Comparison of ENCODE assay signal across 9 cellular contexts in the genomic region with DNA sequence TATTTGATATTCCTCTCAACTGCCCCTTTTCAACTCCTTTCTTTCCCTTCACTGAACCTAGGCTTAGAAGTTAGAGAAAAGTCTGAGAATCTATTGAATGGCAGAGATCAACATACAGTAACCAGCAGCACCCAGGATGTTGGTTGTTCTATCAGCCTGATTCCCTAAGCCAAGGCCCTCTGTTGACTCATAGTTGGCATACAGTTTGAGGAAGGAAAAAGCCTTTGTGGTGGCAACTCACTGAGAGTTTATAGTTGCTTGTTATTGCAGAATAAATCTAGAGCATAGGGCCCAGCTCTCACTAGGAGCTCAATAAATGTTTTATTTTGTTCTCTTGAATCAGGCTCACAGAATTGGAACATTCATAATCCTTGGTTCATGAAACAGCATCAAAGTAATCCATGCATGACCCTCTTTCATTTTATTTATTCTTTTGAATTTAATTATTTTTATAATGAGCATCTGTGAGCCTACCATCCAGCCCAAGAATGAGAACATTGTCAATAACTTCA.
A peak's percentile ranks its signal among the peaks of the same experiment; 100 is the strongest.
DNase-seq lines count a peak whose midpoint lies in the region; ATAC-seq, FAIRE-seq and TF ChIP-seq lines count a peak whose summit lies in the region.
"Had no signal": no experiment of that assay in that cellular context is flagged by ENCODE, and none has a peak within 500 bp of the region (broad histone marks: within the 10 kb centered on the region; RNA-seq: fewer than 3 reads in every experiment).

No MANE protein-coding gene starts in this region.

- H3K27ac ChIP-seq in liver (ENCODE audit: low read depth in 1 of 2, low read length in 2 of 2) (no peak overlapping the region), HepG2 (ENCODE audit: extremely low read length, insufficient read depth, low read length) (no peak overlapping the region), psoas muscle (no peak overlapping the region)
- H3K27ac ChIP-seq: BLaER1 had no signal

- POLR2A ChIA-PET in HepG2 (lab: Yijun Ruan, JAX) = no interaction called here

- no peaks in the 10 kb centered on the region for H3K79me2 ChIP-seq in HepG2 (ENCODE audit: insufficient read depth, low read length)

- DNase-seq in HepG2 (ENCODE audit: low spot score) (no peak), SIG-M5 treated with dmso at 0.1 percent for 504 hours (lab: John Stamatoyannopoulos, UW; ENCODE audit: unreplicated experiment) (peak; percentile 77), glomerular visceral epithelial cell (ENCODE audit: extremely low spot score) (peak; percentile 52), psoas muscle (no peak), retina (no peak), DMS114 treated with DMSO at 0.1 percent for 48 hours (lab: John Stamatoyannopoulos, UW; ENCODE audit: unreplicated experiment) (no peak)

- no peak for TF ChIP-seq EP300 in HepG2 (IDR thresholded peaks at IDR 0.05; ENCODE audit: low read depth in 2 of 2, low read length in 2 of 2)
- TF ChIP-seq EP300 in HepG2 (CRISPR knock-in tag; IDR thresholded peaks at IDR 0.05; ENCODE audit: borderline replicate concordance) = no peak

- TF ChIP-seq RAD21 in liver (IDR thresholded peaks at IDR 0.05) (no peak), HepG2 (CRISPR knock-in tag; IDR thresholded peaks at IDR 0.05) (no peak)

- no peak overlapping the region for H3K4me2 ChIP-seq in HepG2 (ENCODE audit: low read depth, low read length)
- H3K4me2 ChIP-seq: BLaER1 had no signal

- FAIRE-seq in HepG2 (lab: Jason Lieb, UNC) = no peak

- no peak for ATAC-seq in HepG2
- no peak for ATAC-seq in GM19452 (IDR thresholded peaks at IDR 0.05; ENCODE audit: unreplicated experiment)
- no peak for ATAC-seq in psoas muscle

- peaks cover 0 to 2% (median 0%) of the 10 kb centered on the region in 4 donors for H3K4me1 ChIP-seq in liver (ENCODE audit: control insufficient read depth in 4 of 4, insufficient read depth in 4 of 4, low read length in 3 of 4)
- peaks cover 34% of the 10 kb centered on the region for H3K4me1 ChIP-seq in HepG2 (ENCODE audit: insufficient read depth, low read length)
- no peaks in the 10 kb centered on the region for H3K4me1 ChIP-seq in psoas muscle

- H3K27me3 ChIP-seq in liver (ENCODE audit: control insufficient read depth in 4 of 4, insufficient read depth in 4 of 4, low read length in 3 of 4) = no peaks in the 10 kb centered on the region
- H3K27me3 ChIP-seq in HepG2 (ENCODE audit: control insufficient read depth in 1 of 2, insufficient read depth in 2 of 2, low read length in 2 of 2) = no peaks in the 10 kb centered on the region
- H3K27me3 ChIP-seq in psoas muscle (ENCODE audit: insufficient read depth in 3 of 3, low read length in 2 of 3) = no peaks in the 10 kb centered on the region
- H3K27me3 ChIP-seq: BLaER1 had no signal

- H3K9ac ChIP-seq in liver (ENCODE audit: low read depth in 1 of 2, low read length in 2 of 2) = no peak overlapping the region
- H3K9ac ChIP-seq in HepG2 (ENCODE audit: insufficient read depth, low read depth, low read length) = no peak overlapping the region
- H3K9ac ChIP-seq: BLaER1 had no signal

- BruUV-seq in HepG2 (replicated peaks; lab: Mats Ljungman, UMichigan) = no TSS peak

- H3K36me3 ChIP-seq in liver (ENCODE audit: control insufficient read depth in 4 of 4, insufficient read depth in 3 of 4, low read depth in 1 of 4, low read length in 3 of 4) (no peaks in the 10 kb centered on the region), HepG2 (replicated peaks in 1 of 2; ENCODE audit: control insufficient read depth in 1 of 2, insufficient read depth in 2 of 2, low read length in 2 of 2) (no peaks in the 10 kb centered on the region), psoas muscle (ENCODE audit: insufficient read depth in 1 of 2, low read depth in 1 of 2) (no peaks in the 10 kb centered on the region)
- H3K36me3 ChIP-seq: BLaER1 had no signal

- intact Hi-C loops in HepG2 (cut with micrococcal nuclease; ENCODE audit: unreplicated experiment) (no loop called here), psoas muscle (cut with DNase I) (no loop called here)

- no peak for TF ChIP-seq CTCF in liver (IDR thresholded peaks at IDR 0.05; ENCODE audit: low read depth, low read length, missing input control)
- no peak for TF ChIP-seq CTCF in HepG2 (CRISPR knock-in tag; IDR thresholded peaks at IDR 0.05)
- TF ChIP-seq CTCF in psoas muscle (IDR thresholded peaks at IDR 0.05) = no peak

- no peaks in the 10 kb centered on the region for H4K20me1 ChIP-seq in HepG2 (ENCODE audit: insufficient read depth, low read length)
- H4K20me1 ChIP-seq: BLaER1 had no signal

- H3K9me3 ChIP-seq in liver (ENCODE audit: control insufficient read depth in 4 of 4, low read length in 3 of 4) (no peaks in the 10 kb centered on the region), HepG2 (ENCODE audit: low read length) (no peaks in the 10 kb centered on the region), psoas muscle (no peaks in the 10 kb centered on the region)
- H3K9me3 ChIP-seq: BLaER1 had no signal

- H2AFZ ChIP-seq in HepG2 (ENCODE audit: low read length) = no peak overlapping the region

- in situ Hi-C loops in HepG2 (cut with HindIII; ENCODE audit: extremely low pct_ligation_motif_present, low pct_unique_long_range_greater_than_20kb) = no loop called here

- H3K4me3 ChIP-seq in liver (ENCODE audit: low read depth in 1 of 3, low read length in 3 of 3) (no peak overlapping the region), HepG2 (replicated peaks in 1 of 3; ENCODE audit: insufficient read depth in 1 of 3, low read depth in 2 of 3, low read length in 3 of 3) (no peak overlapping the region), psoas muscle (no peak overlapping the region)
- H3K4me3 ChIP-seq: BLaER1 had no signal

- CTCF ChIA-PET in HepG2 (lab: Yijun Ruan, JAX; ENCODE audit: low intra/inter-chr PET ratio, low total read pairs) = no interaction called here

- TF ChIP-seq POLR2A in HepG2 (IDR thresholded peaks at IDR 0.05; ENCODE audit: insufficient read depth in 1 of 2, low read depth in 2 of 2, low read length in 2 of 2) = no peak

TF ChIP-seq in liver, 16 proteins besides CTCF, POLR2A, EP300 and RAD21:
- TF ChIP-seq RXRA (IDR thresholded peaks at IDR 0.05) (peak in 1 of 2 donors; percentile 8), GABPA (IDR thresholded peaks at IDR 0.05 in 1 of 2, conservative IDR thresholded peaks at IDR 0.05 in 1 of 2) (no peak), JUND (IDR thresholded peaks at IDR 0.05) (peak; percentile 18 to 25), FOXA2 (IDR thresholded peaks at IDR 0.05) (no peak), EGR1 (IDR thresholded peaks at IDR 0.05; ENCODE audit: low read depth in 2 of 2) (no peak), HNF4G (IDR thresholded peaks at IDR 0.05) (no peak), SP1 (IDR thresholded peaks at IDR 0.05) (no peak), HNF4A (conservative IDR thresholded peaks at IDR 0.05) (no peak)
- TF ChIP-seq, protein P1, sequence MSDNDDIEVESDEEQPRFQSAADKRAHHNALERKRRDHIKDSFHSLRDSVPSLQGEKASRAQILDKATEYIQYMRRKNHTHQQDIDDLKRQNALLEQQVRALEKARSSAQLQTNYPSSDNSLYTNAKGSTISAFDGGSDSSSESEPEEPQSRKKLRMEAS (IDR thresholded peaks at IDR 0.05) = no peak

TF ChIP-seq in HepG2, 621 proteins besides CTCF, POLR2A, EP300 and RAD21 (continues in another document):
- TF ChIP-seq AGO1 (IDR thresholded peaks at IDR 0.05; ENCODE audit: low read depth, low read length, poor library complexity, severe bottlenecking) (no peak), ISX (CRISPR knock-in tag; conservative IDR thresholded peaks at IDR 0.05) (no peak), LCORL (IDR thresholded peaks at IDR 0.05) (no peak), LCORL (CRISPR knock-in tag; IDR thresholded peaks at IDR 0.05) (no peak), JARID2 (CRISPR knock-in tag; IDR thresholded peaks at IDR 0.05; ENCODE audit: insufficient replicate concordance) (no peak), TSC22D2 (CRISPR knock-in tag; IDR thresholded peaks at IDR 0.05; ENCODE audit: borderline replicate concordance) (no peak), ZNF629 (CRISPR knock-in tag; conservative IDR thresholded peaks at IDR 0.05) (no peak), NR2F2 (IDR thresholded peaks at IDR 0.05; ENCODE audit: borderline replicate concordance, low read depth) (no peak)
- TF ChIP-seq, protein P2, sequence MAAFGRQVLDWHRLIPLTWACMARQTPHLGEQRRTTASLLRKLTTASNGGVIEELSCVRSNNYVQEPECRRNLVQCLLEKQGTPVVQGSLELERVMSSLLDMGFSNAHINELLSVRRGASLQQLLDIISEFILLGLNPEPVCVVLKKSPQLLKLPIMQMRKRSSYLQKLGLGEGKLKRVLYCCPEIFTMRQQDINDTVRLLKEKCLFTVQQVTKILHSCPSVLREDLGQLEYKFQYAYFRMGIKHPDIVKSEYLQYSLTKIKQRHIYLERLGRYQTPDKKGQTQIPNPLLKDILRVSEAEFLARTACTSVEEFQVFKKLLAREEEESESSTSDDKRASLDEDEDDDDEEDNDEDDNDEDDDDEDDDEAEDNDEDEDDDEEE (CRISPR knock-in tag; IDR thresholded peaks at IDR 0.05) = no peak
- TF ChIP-seq, protein P3, sequence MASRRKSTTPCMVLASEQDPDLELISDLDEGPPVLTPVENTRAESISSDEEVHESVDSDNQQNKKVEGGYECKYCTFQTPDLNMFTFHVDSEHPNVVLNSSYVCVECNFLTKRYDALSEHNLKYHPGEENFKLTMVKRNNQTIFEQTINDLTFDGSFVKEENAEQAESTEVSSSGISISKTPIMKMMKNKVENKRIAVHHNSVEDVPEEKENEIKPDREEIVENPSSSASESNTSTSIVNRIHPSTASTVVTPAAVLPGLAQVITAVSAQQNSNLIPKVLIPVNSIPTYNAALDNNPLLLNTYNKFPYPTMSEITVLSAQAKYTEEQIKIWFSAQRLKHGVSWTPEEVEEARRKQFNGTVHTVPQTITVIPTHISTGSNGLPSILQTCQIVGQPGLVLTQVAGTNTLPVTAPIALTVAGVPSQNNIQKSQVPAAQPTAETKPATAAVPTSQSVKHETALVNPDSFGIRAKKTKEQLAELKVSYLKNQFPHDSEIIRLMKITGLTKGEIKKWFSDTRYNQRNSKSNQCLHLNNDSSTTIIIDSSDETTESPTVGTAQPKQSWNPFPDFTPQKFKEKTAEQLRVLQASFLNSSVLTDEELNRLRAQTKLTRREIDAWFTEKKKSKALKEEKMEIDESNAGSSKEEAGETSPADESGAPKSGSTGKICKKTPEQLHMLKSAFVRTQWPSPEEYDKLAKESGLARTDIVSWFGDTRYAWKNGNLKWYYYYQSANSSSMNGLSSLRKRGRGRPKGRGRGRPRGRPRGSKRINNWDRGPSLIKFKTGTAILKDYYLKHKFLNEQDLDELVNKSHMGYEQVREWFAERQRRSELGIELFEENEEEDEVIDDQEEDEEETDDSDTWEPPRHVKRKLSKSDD (CRISPR knock-in tag; IDR thresholded peaks at IDR 0.05; ENCODE audit: low read depth) = no peak

Comparison
In these comparisons a context has a peak if more than half of its experiments do, and no peak if none do; other contexts are left out.
1. DNase-seq: peak in SIG-M5 treated with dmso at 0.1 percent for 504 hours (single experiment) and glomerular visceral epithelial cell (single experiment); none in HepG2 (single experiment), psoas muscle (0 of 2), retina (single experiment) and DMS114 treated with DMSO at 0.1 percent for 48 hours (single experiment).